1 cellular context compared by ENCODE assay signal in genomic region chr14:36321004-36321381, GRCh38.
TF ChIP-seq lines count a peak whose summit lies in the region.

No MANE protein-coding gene starts in this region.

TF ChIP-seq in HEK293, 187 proteins besides CTCF, POLR2A, EP300 and RAD21:
- TF ChIP-seq ZNF561 (tag by site-specific recombination; IDR thresholded peaks at IDR 0.05; ENCODE audit: borderline replicate concordance) = 0 out of 2 replicates have a peak, but pooled peaks have one; percentile 5
- peak; percentile 70; the same call in 1 of the 2 replicates for TF ChIP-seq ZNF280C (tag by site-specific recombination; IDR thresholded peaks at IDR 0.05)
- 0 out of 2 replicates have a peak, but pooled peaks have one; percentile 7 for TF ChIP-seq ZNF324 (tag by site-specific recombination; IDR thresholded peaks at IDR 0.05)
